8 cellular contexts compared by ENCODE assay signal in genomic region chr2:74834806-74835755, GRCh38. TPM values are rescaled to one million over a fixed set of nuclear protein-coding genes. Genes with fewer than 3 reads are reported as not detected.
DNase-seq lines count a peak whose midpoint lies in the region; ATAC-seq and TF ChIP-seq lines count a peak whose summit lies in the region.

No MANE protein-coding gene starts in this region.

- no peak for TF ChIP-seq CTCF in BJ (IDR thresholded peaks at IDR 0.05; ENCODE audit: insufficient read depth, low read depth, low read length)
- TF ChIP-seq CTCF in esophagus squamous epithelium (IDR thresholded peaks at IDR 0.05): no peak
- TF ChIP-seq CTCF in neural progenitor cell (IDR thresholded peaks at IDR 0.05): no peak

- peaks cover 36% of the 10 kb centered on the region for H3K4me1 Mint-ChIP-seq in neural progenitor cell

- H3K27ac Mint-ChIP-seq in neural progenitor cell: peak overlapping the region; percentile 72

- WGBS in esophagus squamous epithelium, 2 donors: 0 to 1% methylated on average over 11 to 18 of the region's 85 CpGs
- under 1% methylated on average over 85 of the region's 85 CpGs for WGBS in thymus

- H3K9me3 ChIP-seq in esophagus squamous epithelium (no peaks in the 10 kb centered on the region), neural progenitor cell (ENCODE audit: low read depth) (no peaks in the 10 kb centered on the region), thymus (ENCODE audit: control insufficient read depth) (no peaks in the 10 kb centered on the region)

- peak overlapping the region; percentile 91 for H3K4me2 ChIP-seq in neural progenitor cell

- H3F3A ChIP-seq in neural progenitor cell (ENCODE audit: low read depth): peaks cover 34% of the 10 kb centered on the region

- H3K79me2 ChIP-seq in neural progenitor cell (ENCODE audit: low read depth): peaks cover 62% of the 10 kb centered on the region

- H3K36me3 ChIP-seq in BJ (ENCODE audit: control insufficient read depth, insufficient read depth, low read length) (no peaks in the 10 kb centered on the region), esophagus squamous epithelium (no peaks in the 10 kb centered on the region), neural progenitor cell (no peaks in the 10 kb centered on the region), thymus (ENCODE audit: control insufficient read depth, insufficient read depth) (no peaks in the 10 kb centered on the region)

- H3K27me3 Mint-ChIP-seq in neural progenitor cell (ENCODE audit: insufficient read depth, low read depth): peaks cover 6% of the 10 kb centered on the region

- H3K4me3 Mint-ChIP-seq in neural progenitor cell: peak overlapping the region; percentile 100

- POLR2A ChIA-PET in BJ (lab: Charles Lee): no interaction called here

- peak overlapping the region; percentile 65 for H2AFZ ChIP-seq in neural progenitor cell (replicated peaks)

- peak overlapping the region; percentile 61 for H3K9ac ChIP-seq in neural progenitor cell

- DNase-seq in BJ (ENCODE audit: low read depth): no peak
- peak; percentile 54 for DNase-seq in NOMO-1 treated with DMSO at 0.1 percent for 48 hours (lab: John Stamatoyannopoulos, UW; ENCODE audit: unreplicated experiment)
- peak; percentile 44 for DNase-seq in activated CD8-positive, alpha-beta memory T cell treated with anti-CD3 and anti-CD28 coated beads, Interleukin-2, amount 50 U/mL, for 24 hours (ENCODE audit: extremely low read depth)
- no peak for DNase-seq in esophagus squamous epithelium (lab: John Stamatoyannopoulos, UW)
- DNase-seq in neural progenitor cell (ENCODE audit: low spot score): peak; percentile 95

- H3K4me1 ChIP-seq in esophagus squamous epithelium (peaks cover 3 to 42% (median 16%) of the 10 kb centered on the region in 3 donors), neural progenitor cell (peaks cover 13% of the 10 kb centered on the region), thymus (ENCODE audit: control insufficient read depth, insufficient read depth, low read length) (peaks cover 18% of the 10 kb centered on the region)

- ATAC-seq in GM19025 (IDR thresholded peaks at IDR 0.05; ENCODE audit: low read depth, unreplicated experiment) (peak; percentile 35), HG03139 (IDR thresholded peaks at IDR 0.05; ENCODE audit: unreplicated experiment) (peak; percentile 37)

- peaks cover 4% of the 10 kb centered on the region for H3K9me3 Mint-ChIP-seq in neural progenitor cell

- H4K20me1 ChIP-seq in neural progenitor cell (ENCODE audit: low read depth): peaks cover 58% of the 10 kb centered on the region

- peak in 1 of 4 donors; percentile 31 for TF ChIP-seq POLR2A in esophagus squamous epithelium (IDR thresholded peaks at IDR 0.05)

- H3K27ac ChIP-seq in esophagus squamous epithelium (peak overlapping the region; percentile 74 to 88 (median 78)), neural progenitor cell (peak overlapping the region; percentile 36), thymus (ENCODE audit: low read depth) (peak overlapping the region; percentile 42)

- intact Hi-C loops in esophagus squamous epithelium (cut with DNase I): no loop called here

- no peaks in the 10 kb centered on the region for H3K27me3 ChIP-seq in BJ (ENCODE audit: control insufficient read depth, insufficient read depth, low read length)
- H3K27me3 ChIP-seq in esophagus squamous epithelium: peaks cover 0 to 18% (median 0%) of the 10 kb centered on the region in 4 donors
- peaks cover 5% of the 10 kb centered on the region for H3K27me3 ChIP-seq in neural progenitor cell
- H3K27me3 ChIP-seq in thymus (ENCODE audit: control insufficient read depth, insufficient read depth): peaks cover 10% of the 10 kb centered on the region

- H3K4me3 ChIP-seq in BJ (ENCODE audit: low read depth, low read length): peak overlapping the region; percentile 95
- peak overlapping the region; percentile 51 to 81 (median 65) for H3K4me3 ChIP-seq in esophagus squamous epithelium
- H3K4me3 ChIP-seq in neural progenitor cell: peak overlapping the region; percentile 95
- H3K4me3 ChIP-seq in thymus (ENCODE audit: low read length): peak overlapping the region; percentile 69

- H3K36me3 Mint-ChIP-seq in neural progenitor cell: peaks cover 21% of the 10 kb centered on the region

- CTCF ChIA-PET in BJ (lab: Yijun Ruan, JAX): interaction anchor here (0.6 to 5.1 kb wide), 16 partner anchors 10 to 120 kb away, joined by 3 to 48 read pairs (median 4); no protein-coding TSS in a partner anchor

RNA-seq across cellular contexts. Expression of gene HK2, which starts 1.2 kb away (rescaled TPM):
- polyA plus RNA-seq in BJ (2011; rRNA removed): 21.8 and 23.8 TPM in 2 replicates
- 37.7 and 49.1 TPM in 2 replicates for polyA minus RNA-seq in BJ (2011; rRNA and poly(A)+ RNA removed)
- 10 to 100 TPM; 11.2 to 45.4 (median 25.1) TPM for total RNA-seq in esophagus squamous epithelium
- 61.8 and 72.1 TPM in 2 replicates for total RNA-seq in neural progenitor cell (ENCODE audit: low replicate concordance)
- 4.8 TPM for polyA plus RNA-seq in thymus

Comparison
In these comparisons a context has a peak if more than half of its experiments do, and no peak if none do; other contexts are left out.
1. DNase-seq: peak in NOMO-1 treated with DMSO at 0.1 percent for 48 hours (single experiment), activated CD8-positive, alpha-beta memory T cell treated with anti-CD3 and anti-CD28 coated beads, Interleukin-2, amount 50 U/mL, for 24 hours (single experiment) and neural progenitor cell (single experiment); none in BJ (single experiment) and esophagus squamous epithelium (single experiment).
2. Peak in every context shown above with its lines, with median percentiles within 50 percentile points of each other: H3K4me3 ChIP-seq and H3K27ac ChIP-seq.